Comparison of ENCODE assay signal across 14 cellular contexts in the genomic region with DNA sequence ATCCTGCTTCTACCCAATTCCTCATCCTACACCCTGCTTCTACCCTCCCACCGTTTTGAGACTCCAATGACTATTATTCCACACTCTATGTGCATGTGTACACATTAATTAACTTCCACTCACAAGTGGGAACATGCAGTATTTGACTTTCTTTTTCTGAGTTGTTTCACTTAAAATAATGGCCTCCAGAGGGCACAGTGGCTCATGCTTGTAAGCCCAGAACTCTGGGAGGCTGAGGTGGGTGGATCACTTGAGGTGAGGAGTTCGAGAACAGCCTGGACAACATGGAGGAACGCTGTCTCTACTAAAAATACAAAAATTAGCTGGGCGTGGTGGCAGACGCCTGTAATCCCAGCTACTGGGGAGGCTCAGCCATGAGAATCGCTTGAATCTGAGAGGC.
A peak's percentile ranks its signal among the peaks of the same experiment; 100 is the strongest.
DNase-seq lines count a peak whose midpoint lies in the region; ATAC-seq and TF ChIP-seq lines count a peak whose summit lies in the region.
"Had no signal": no experiment of that assay in that cellular context is flagged by ENCODE, and none has a peak within 500 bp of the region (broad histone marks: within the 10 kb centered on the region; RNA-seq: fewer than 3 reads in every experiment).

No MANE protein-coding gene starts in this region.

- ATAC-seq in GM21390 (IDR thresholded peaks at IDR 0.05; ENCODE audit: unreplicated experiment): no peak

- no peaks in the 10 kb centered on the region for H3K36me3 Mint-ChIP-seq in type B pancreatic cell
- H3K36me3 Mint-ChIP-seq: memory B cell had no signal

- peak; percentile 2 for DNase-seq in stimulated activated CD4-positive, alpha-beta T cell treated with anti-CD3 and anti-CD28 coated beads, Interleukin-15, amount 100 ng/mL, for 24 hours
- DNase-seq in stimulated activated CD4-positive, alpha-beta T cell treated with anti-CD3 and anti-CD28 coated beads, Interleukin-4, amount 100 ng/mL, for 1 hour: no peak
- DNase-seq in NAMALWA (ENCODE audit: low spot score) (peak; percentile 38), dermis blood vessel endothelial cell (peak; percentile 40), type B pancreatic cell (ENCODE audit: extremely low spot score, unreplicated experiment) (no peak), putamen (ENCODE audit: low spot score) (no peak), foreskin fibroblast (no peak)
- DNase-seq: aorta; CD4-positive, alpha-beta T cell; foreskin melanocyte; NCI-H187 treated with DMSO at 0.1 percent for 48 hours had no signal

- no peaks in the 10 kb centered on the region for H3K4me1 Mint-ChIP-seq in type B pancreatic cell (ENCODE audit: unreplicated experiment)

- H3K9me3 Mint-ChIP-seq in type B pancreatic cell: no peaks in the 10 kb centered on the region
- H3K9me3 Mint-ChIP-seq: CD4-positive, alpha-beta T cell had no signal

- peak; percentile 49 for TF ChIP-seq CTCF in type B pancreatic cell (conservative IDR thresholded peaks at IDR 0.05)
- TF ChIP-seq CTCF in foreskin fibroblast (IDR thresholded peaks at IDR 0.05; ENCODE audit: low read depth, low read length): no peak

- no peaks in the 10 kb centered on the region for H3K27me3 Mint-ChIP-seq in type B pancreatic cell
- H3K27me3 Mint-ChIP-seq: CD4-positive, alpha-beta T cell; memory B cell had no signal

- H3K4me3 ChIP-seq in foreskin fibroblast (ENCODE audit: low read depth in 1 of 2, low read length in 2 of 2): no peak overlapping the region
- H3K4me3 ChIP-seq: SJSA1 had no signal

- no peak overlapping the region for H3K27ac Mint-ChIP-seq in type B pancreatic cell
- H3K27ac Mint-ChIP-seq: CD4-positive, alpha-beta T cell; memory B cell had no signal

- H3K4me3 Mint-ChIP-seq in type B pancreatic cell: no peak overlapping the region
- H3K4me3 Mint-ChIP-seq: CD4-positive, alpha-beta T cell; memory B cell had no signal

Comparison
In these comparisons a context has a peak if more than half of its experiments do, and no peak if none do; other contexts are left out.
1. DNase-seq: peak in stimulated activated CD4-positive, alpha-beta T cell treated with anti-CD3 and anti-CD28 coated beads, Interleukin-15, amount 100 ng/mL, for 24 hours (single experiment), NAMALWA (single experiment) and dermis blood vessel endothelial cell (single experiment); none in stimulated activated CD4-positive, alpha-beta T cell treated with anti-CD3 and anti-CD28 coated beads, Interleukin-4, amount 100 ng/mL, for 1 hour (single experiment), type B pancreatic cell (single experiment), putamen (single experiment) and foreskin fibroblast (0 of 2).